In genomic region chr6:42028234-42029061, GRCh38 we compare ENCODE assay signal across 8 cellular contexts. TPM values are rescaled to one million over a fixed set of nuclear protein-coding genes. Genes with fewer than 3 reads are reported as not detected.
A peak's percentile ranks its signal among the peaks of the same experiment; 100 is the strongest.
DNase-seq lines count a peak whose midpoint lies in the region; ATAC-seq and TF ChIP-seq lines count a peak whose summit lies in the region.

No MANE protein-coding gene starts in this region.

- H4K20me1 ChIP-seq in PC-3 (ENCODE audit: low read length): no peaks in the 10 kb centered on the region
- no peaks in the 10 kb centered on the region for H4K20me1 ChIP-seq in osteoblast (ENCODE audit: insufficient read depth, low read length)

- H3K36me3 ChIP-seq in PC-3 (ENCODE audit: low read depth, low read length): no peaks in the 10 kb centered on the region
- no peaks in the 10 kb centered on the region for H3K36me3 ChIP-seq in osteoblast (ENCODE audit: insufficient read depth, low read length)
- H3K36me3 ChIP-seq in HAP-1 (replicated peaks): no peaks in the 10 kb centered on the region

- peak overlapping the region; percentile 59 to 67 for H3K4me3 Mint-ChIP-seq in effector memory CD8-positive, alpha-beta T cell

- H3K4me2 ChIP-seq in PC-3 (ENCODE audit: low read length) (no peak overlapping the region), osteoblast (ENCODE audit: insufficient read depth, low read length) (no peak overlapping the region)

- ATAC-seq in PC-3 (peak; percentile 33; the same call in 1 of the 2 replicates), GM18867 (IDR thresholded peaks at IDR 0.05; ENCODE audit: unreplicated experiment) (no peak), GM18909 (IDR thresholded peaks at IDR 0.05; ENCODE audit: poor library complexity, unreplicated experiment) (no peak)
- ATAC-seq in effector memory CD8-positive, alpha-beta T cell (replicated peaks): peak; percentile 56

- H3K27ac ChIP-seq in PC-3 (ENCODE audit: low read length) (no peak overlapping the region), osteoblast (ENCODE audit: low read depth, low read length) (no peak overlapping the region)

- peak overlapping the region; percentile 93 to 95 for H3K27ac Mint-ChIP-seq in effector memory CD8-positive, alpha-beta T cell

- POLR2A ChIA-PET in PC-3 (lab: Charles Lee; ENCODE audit: unreplicated experiment): no interaction called here

- peak; percentile 77 for DNase-seq in H4 (ENCODE audit: low spot score)
- no peak for DNase-seq in PC-3
- no peak for DNase-seq in effector memory CD8-positive, alpha-beta T cell
- peak; percentile 93 for DNase-seq in osteoblast (ENCODE audit: insufficient read length, low spot score, missing footprints)
- no peak for DNase-seq in GM10266 (ENCODE audit: extremely low spot score)
- no peak for DNase-seq in HAP-1 (ENCODE audit: low spot score in 2 of 2)

- H3K27me3 Mint-ChIP-seq in effector memory CD8-positive, alpha-beta T cell: no peaks in the 10 kb centered on the region

- intact Hi-C loops in PC-3 (cut with micrococcal nuclease): no loop called here

- no peaks in the 10 kb centered on the region for H3K9me2 ChIP-seq in PC-3 (replicated peaks; ENCODE audit: low read length)

- H2AFZ ChIP-seq in PC-3 (ENCODE audit: low read length) (no peak overlapping the region), osteoblast (ENCODE audit: low read length) (no peak overlapping the region)

- CTCF ChIA-PET in PC-3 (lab: Charles Lee): interaction anchor here (0.6 kb wide), 2 partner anchors 38 to 59 kb away, joined by 4 to 5 read pairs; no protein-coding TSS in a partner anchor

- H3K79me2 ChIP-seq in PC-3 (ENCODE audit: low read length): no peaks in the 10 kb centered on the region
- no peaks in the 10 kb centered on the region for H3K79me2 ChIP-seq in osteoblast (ENCODE audit: insufficient read depth, low read length)

- peaks cover 76 to 83% of the 10 kb centered on the region in 2 donors for H3K4me1 Mint-ChIP-seq in effector memory CD8-positive, alpha-beta T cell (ENCODE audit: low read depth in 2 of 2)

- no peak overlapping the region for H3K9ac ChIP-seq in PC-3 (ENCODE audit: low read length)

- H3K9me3 Mint-ChIP-seq in effector memory CD8-positive, alpha-beta T cell: no peaks in the 10 kb centered on the region

- no TSS peak for BruUV-seq in PC-3 (replicated peaks; lab: Mats Ljungman, UMichigan)

- no peaks in the 10 kb centered on the region for H3K9me3 ChIP-seq in PC-3 (ENCODE audit: low read length)
- H3K9me3 ChIP-seq in osteoblast (ENCODE audit: low read depth, low read length): no peaks in the 10 kb centered on the region
- no peaks in the 10 kb centered on the region for H3K9me3 ChIP-seq in HAP-1

- H3K27me3 ChIP-seq in PC-3 (ENCODE audit: low read length) (no peaks in the 10 kb centered on the region), osteoblast (ENCODE audit: insufficient read depth, low read length) (no peaks in the 10 kb centered on the region), HAP-1 (ENCODE audit: low read depth) (no peaks in the 10 kb centered on the region)

- H3K36me3 Mint-ChIP-seq in effector memory CD8-positive, alpha-beta T cell (ENCODE audit: insufficient read depth): peaks cover 53% of the 10 kb centered on the region

- no peak overlapping the region for H3K4me3 ChIP-seq in PC-3 (ENCODE audit: low read length)
- no peak overlapping the region for H3K4me3 ChIP-seq in osteoblast (ENCODE audit: insufficient read depth, low read length)
- H3K4me3 ChIP-seq in HAP-1: no peak overlapping the region

- H3K4me1 ChIP-seq in PC-3 (ENCODE audit: insufficient read depth, low read length) (peaks cover 5% of the 10 kb centered on the region), osteoblast (ENCODE audit: insufficient read depth, low read length) (peaks cover 3% of the 10 kb centered on the region), HAP-1 (no peaks in the 10 kb centered on the region)

- in situ Hi-C loops in HAP-1 (cut with MboI; ENCODE audit: low sequenced_read_pairs): no loop called here

- no peaks in the 10 kb centered on the region for H3F3A ChIP-seq in PC-3 (ENCODE audit: low read length, unreplicated experiment)

- TF ChIP-seq CTCF in PC-3 (conservative IDR thresholded peaks at IDR 0.05; ENCODE audit: low read depth, low read length) (no peak), osteoblast (IDR thresholded peaks at IDR 0.05; ENCODE audit: extremely low read depth, low read depth, low read length) (no peak), GM10266 (IDR thresholded peaks at IDR 0.05; ENCODE audit: control insufficient read depth, insufficient read depth, low read depth, missing control alignments) (no peak)

RNA-seq across cellular contexts. Expression of gene TAF8, which starts 21.9 kb away (rescaled TPM):
- 27.8 and 30.4 TPM in 2 replicates for total RNA-seq in H4 (2014; rRNA removed; shearing (Covaris generic))
- total RNA-seq in PC-3 (2014; rRNA removed) (18.3 and 20.7 TPM in 2 replicates), osteoblast (16.3 and 16.5 TPM in 2 replicates)

Comparison
In these comparisons a context has a peak if more than half of its experiments do, and no peak if none do; other contexts are left out.
1. DNase-seq: peak in H4 (single experiment) and osteoblast (single experiment); none in PC-3 (single experiment), effector memory CD8-positive, alpha-beta T cell (0 of 3), GM10266 (single experiment) and HAP-1 (0 of 2).
2. ATAC-seq: peak in PC-3 (single experiment) and effector memory CD8-positive, alpha-beta T cell (single experiment); none in GM18867 (single experiment) and GM18909 (single experiment).